Comparison of ENCODE assay signal across 11 cellular contexts in genomic region chr9:110752766-110753165, GRCh38.
DNase-seq lines count a peak whose midpoint lies in the region; ATAC-seq, FAIRE-seq and TF ChIP-seq lines count a peak whose summit lies in the region.
"Had no signal": no experiment of that assay in that cellular context is flagged by ENCODE, and none has a peak within 500 bp of the region (broad histone marks: within the 10 kb centered on the region; RNA-seq: fewer than 3 reads in every experiment).

No MANE protein-coding gene starts in this region.

- FAIRE-seq in H54 (lab: Jason Lieb, UNC) (peak; percentile 99), RCC 7860 (lab: Jason Lieb, UNC) (peak; percentile 70)
- FAIRE-seq: TTC549 had no signal

- no peak for TF ChIP-seq POLR2A in H54 (IDR thresholded peaks at IDR 0.05; ENCODE audit: low read depth, low read length)
- no peak for TF ChIP-seq POLR2A in body of pancreas (IDR thresholded peaks at IDR 0.05)

- H3K27ac ChIP-seq in skeletal muscle tissue (ENCODE audit: low read depth, low read length) (peak overlapping the region; percentile 16), body of pancreas (no peak overlapping the region)

- WGBS in body of pancreas, 2 donors, result 82 to 89% methylated on average over 2 of the region's 2 CpGs

- no peak overlapping the region for H3K4me3 ChIP-seq in skeletal muscle tissue (ENCODE audit: low read length in 3 of 3)
- no peak overlapping the region for H3K4me3 ChIP-seq in body of pancreas

- TF ChIP-seq CTCF in body of pancreas (IDR thresholded peaks at IDR 0.05), result no peak

- peak; percentile 92 for ATAC-seq in esophagus mucosa
- no peak for ATAC-seq in body of pancreas
- ATAC-seq in HG02840 (IDR thresholded peaks at IDR 0.05; ENCODE audit: low FRiP score, unreplicated experiment), result no peak
- ATAC-seq: activated T-cell treated with anti-CD3 and anti-CD28 coated beads, Interleukin-2, amount 50 U/mL, for 4 hours had no signal

- no peaks in the 10 kb centered on the region for H3K27me3 ChIP-seq in skeletal muscle tissue (ENCODE audit: control insufficient read depth in 3 of 3, insufficient read depth in 3 of 3, low read length in 3 of 3)
- H3K27me3 ChIP-seq in body of pancreas, result no peaks in the 10 kb centered on the region

- H3K9me3 ChIP-seq in skeletal muscle tissue (ENCODE audit: control insufficient read depth in 3 of 3, low read length in 3 of 3) (no peaks in the 10 kb centered on the region), body of pancreas (no peaks in the 10 kb centered on the region)

- no peaks in the 10 kb centered on the region for H3K36me3 ChIP-seq in skeletal muscle tissue (ENCODE audit: control insufficient read depth in 3 of 3, insufficient read depth in 3 of 3, low read length in 3 of 3)
- H3K36me3 ChIP-seq in body of pancreas (replicated peaks in 1 of 2; ENCODE audit: insufficient read depth in 1 of 2, low read depth in 2 of 2), result no peaks in the 10 kb centered on the region

- no peak overlapping the region for H3K9ac ChIP-seq in skeletal muscle tissue (ENCODE audit: low read depth in 1 of 3, low read length in 3 of 3)

- H3K4me1 ChIP-seq in skeletal muscle tissue (ENCODE audit: control insufficient read depth in 3 of 3, insufficient read depth in 3 of 3, low read length in 3 of 3) (peaks cover 0 to 3% (median 0%) of the 10 kb centered on the region in 3 donors), body of pancreas (no peaks in the 10 kb centered on the region)

- intact Hi-C loops in body of pancreas (cut with DNase I), result no loop called here

- DNase-seq in H54 (ENCODE audit: insufficient read length, low spot score) (peak; percentile 69), RCC 7860 (ENCODE audit: low spot score) (peak; percentile 50), body of pancreas (no peak), cerebellar nuclear complex (lab: John Stamatoyannopoulos, UW) (no peak)
- no peak for DNase-seq in activated CD8-positive, alpha-beta memory T cell treated with anti-CD3 and anti-CD28 coated beads, Interleukin-2, amount 50 U/mL, for 4 hours
- DNase-seq: activated T-cell treated with anti-CD3 and anti-CD28 coated beads, Interleukin-2, amount 50 U/mL, for 4 hours; NCI-H526 treated with DMSO at 0.1 percent for 48 hours had no signal

Comparison
In these comparisons a context has a peak if more than half of its experiments do, and no peak if none do; other contexts are left out.
1. DNase-seq: peak in H54 (single experiment) and RCC 7860 (single experiment); none in body of pancreas (0 of 4), cerebellar nuclear complex (0 of 2) and activated CD8-positive, alpha-beta memory T cell treated with anti-CD3 and anti-CD28 coated beads, Interleukin-2, amount 50 U/mL, for 4 hours (single experiment).